In genomic region chr2:3263487-3263886, GRCh38 we compare ENCODE assay signal across 37 cellular contexts.
"Had no signal": no experiment of that assay in that cellular context is flagged by ENCODE, and none has a peak within 500 bp of the region (broad histone marks: within the 10 kb centered on the region; RNA-seq: fewer than 3 reads in every experiment).

No MANE protein-coding gene starts in this region.

- H3K9me3 Mint-ChIP-seq: activated CD4-positive, alpha-beta memory T cell treated with anti-CD3 and anti-CD28 coated beads, Interleukin-2, amount 10 ng/mL, durations not matched to agents 7 days and 5 days; activated naive CD8-positive, alpha-beta T cell treated with anti-CD3 and anti-CD28 coated beads for 36 hours; activated T-cell treated with anti-CD3 and anti-CD28 coated beads, Interleukin-2, amount 50 U/mL, for 72 hours; activated T-helper 17 cell treated with anti-CD3 and anti-CD28 coated beads, Interleukin-2, amount 50 U/mL, for 72 hours; IgD-negative memory B cell had no signal

- H3K27ac Mint-ChIP-seq: activated CD4-positive, alpha-beta memory T cell treated with anti-CD3 and anti-CD28 coated beads, Interleukin-2, amount 10 ng/mL, durations not matched to agents 7 days and 5 days; activated naive CD8-positive, alpha-beta T cell treated with anti-CD3 and anti-CD28 coated beads for 36 hours; activated T-cell treated with anti-CD3 and anti-CD28 coated beads, Interleukin-2, amount 50 U/mL, for 72 hours; IgD-negative memory B cell had no signal

- H3K36me3 ChIP-seq: brain microvascular endothelial cell, MG63 had no signal

- FAIRE-seq: RCC 7860 had no signal

- H3K4me2 ChIP-seq: PC-9 had no signal

- ATAC-seq: activated T-cell treated with anti-CD3 and anti-CD28 coated beads, Interleukin-2, amount 50 U/mL, for 72 hours; activated T-helper 17 cell treated with anti-CD3 and anti-CD28 coated beads, Interleukin-2, amount 50 U/mL, for 72 hours had no signal

- H2AFZ ChIP-seq: PC-9 had no signal

- H3K9me3 ChIP-seq: MG63 had no signal

- H3K27me3 ChIP-seq: brain microvascular endothelial cell, MG63 had no signal

- H3K4me3 ChIP-seq: MG63, PC-9 had no signal

- DNase-seq: activated CD4-positive, alpha-beta memory T cell treated with anti-CD3 and anti-CD28 coated beads, Interleukin-2, amount 10 ng/mL, durations not matched to agents 7 days and 5 days; activated CD4-positive, alpha-beta T cell treated with anti-CD3 and anti-CD28 coated beads for 1 hour; activated CD4-positive, alpha-beta T cell treated with anti-CD3 and anti-CD28 coated beads for 48 hours; activated CD4-positive, CD25-positive, alpha-beta regulatory T cell; activated effector memory CD4-positive, alpha-beta T cell treated with anti-CD3 and anti-CD28 coated beads, Interleukin-2, amount 50 U/mL, for 16 hours; activated naive CD4-positive, alpha-beta T cell; activated naive CD4-positive, alpha-beta T cell treated with anti-CD3 and anti-CD28 coated beads, Interleukin-2, amount 50 U/mL, for 16 hours; activated naive CD8-positive, alpha-beta T cell treated with anti-CD3 and anti-CD28 coated beads for 36 hours; activated T-cell treated with anti-CD3 and anti-CD28 coated beads, Interleukin-2, amount 50 U/mL, for 1 hour; activated T-cell treated with anti-CD3 and anti-CD28 coated beads, Interleukin-2, amount 50 U/mL, for 72 hours; amniotic stem cell; aorta; brain microvascular endothelial cell; Kasumi-1; KBM-7; MG63; NCI-H1048; NCI-H1436 treated with DMSO at 0.1 percent for 48 hours; NCI-H1694 treated with DMSO at 0.1 percent for 48 hours; NCI-H2029; NCI-H2107; NCI-H2171; NCI-H510A; NCI-H526; NCI-H748 treated with DMSO at 0.1 percent for 48 hours; NK-92 treated with Interleukin-12 subunit alpha and Interleukin-12 subunit beta, amount 100 ng/mL, for 24 hours; PC-9; SIG-M5; SW 1271; T-helper 1 cell; T-helper 2 cell; T-helper 9 cell had no signal

- H3K27me3 Mint-ChIP-seq: activated CD4-positive, alpha-beta memory T cell treated with anti-CD3 and anti-CD28 coated beads, Interleukin-2, amount 10 ng/mL, durations not matched to agents 7 days and 5 days; activated naive CD8-positive, alpha-beta T cell treated with anti-CD3 and anti-CD28 coated beads for 36 hours; activated T-helper 17 cell treated with anti-CD3 and anti-CD28 coated beads, Interleukin-2, amount 50 U/mL, for 72 hours; IgD-negative memory B cell had no signal

- H3K4me3 Mint-ChIP-seq: activated CD4-positive, alpha-beta memory T cell treated with anti-CD3 and anti-CD28 coated beads, Interleukin-2, amount 10 ng/mL, durations not matched to agents 7 days and 5 days; activated naive CD8-positive, alpha-beta T cell treated with anti-CD3 and anti-CD28 coated beads for 36 hours; activated T-cell treated with anti-CD3 and anti-CD28 coated beads, Interleukin-2, amount 50 U/mL, for 72 hours; activated T-helper 17 cell treated with anti-CD3 and anti-CD28 coated beads, Interleukin-2, amount 50 U/mL, for 72 hours; IgD-negative memory B cell had no signal

- H3K27ac ChIP-seq: brain microvascular endothelial cell, PC-9, RWPE1, VCaP had no signal

- H3K4me1 Mint-ChIP-seq: activated CD4-positive, alpha-beta memory T cell treated with anti-CD3 and anti-CD28 coated beads, Interleukin-2, amount 10 ng/mL, durations not matched to agents 7 days and 5 days had no signal
